Comparison of ENCODE assay signal across 19 cellular contexts in the genomic region with DNA sequence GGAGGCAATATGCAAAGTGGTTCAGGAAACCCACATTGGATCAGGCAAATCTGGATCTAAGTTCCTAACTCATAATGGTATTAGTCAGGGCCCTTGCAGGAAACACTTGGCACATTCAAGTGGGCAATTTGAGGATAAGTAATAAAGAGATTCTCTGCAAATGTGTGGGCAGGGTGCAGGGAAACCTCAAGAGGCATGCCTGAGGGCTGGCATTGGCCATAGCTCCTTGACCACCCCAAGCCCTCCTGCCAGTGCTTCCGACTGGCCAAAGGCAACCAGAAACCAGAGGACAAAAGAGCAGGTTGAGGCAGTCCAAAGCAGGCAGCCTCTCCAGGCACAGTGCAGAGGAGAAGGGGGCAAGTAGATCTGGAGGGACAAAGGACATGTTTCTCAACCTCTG.
"Had no signal": no experiment of that assay in that cellular context is flagged by ENCODE, and none has a peak within 500 bp of the region (broad histone marks: within the 10 kb centered on the region; RNA-seq: fewer than 3 reads in every experiment).

No MANE protein-coding gene starts in this region.

- H3K27me3 ChIP-seq: esophagus squamous epithelium, foreskin keratinocyte, pancreas, right lobe of liver, spleen, testis, transverse colon had no signal

- DNase-seq: cerebellar nuclear complex; effector memory CD8-positive, alpha-beta T cell; esophagus squamous epithelium; foreskin keratinocyte; immature natural killer cell; left ventricle myocardium inferior; naive thymus-derived CD8-positive, alpha-beta T cell; nucleus accumbens; pancreas; right lobe of liver; spleen; stimulated activated CD4-positive, alpha-beta T cell treated with anti-CD3 and anti-CD28 coated beads, Interleukin-15, amount 100 ng/mL, for 24 hours; stimulated activated CD4-positive, alpha-beta T cell treated with anti-CD3 and anti-CD28 coated beads, Interleukin-1b, Interleukin-23, amount 100 ng/mL, for 48 hours; stimulated activated CD4-positive, alpha-beta T cell treated with anti-CD3 and anti-CD28 coated beads, Interleukin-4, amount 100 ng/mL, for 24 hours; stimulated activated naive CD8-positive, alpha-beta T cell treated with anti-CD3 and anti-CD28 coated beads, Interleukin-15, amount 100 ng/mL, for 72 hours; testis; transverse colon had no signal

- H3K4me1 ChIP-seq: esophagus squamous epithelium, foreskin keratinocyte, left ventricle myocardium inferior, pancreas, prostate gland, right lobe of liver, spleen, testis, transverse colon had no signal

- H3K27ac ChIP-seq: epithelial cell of prostate, esophagus squamous epithelium, foreskin keratinocyte, left ventricle myocardium inferior, pancreas, prostate gland, right lobe of liver, spleen, testis, transverse colon had no signal

- H3K9me3 ChIP-seq: esophagus squamous epithelium, left ventricle myocardium inferior, pancreas, prostate gland, right lobe of liver, spleen, testis, transverse colon had no signal

- H3K36me3 ChIP-seq: esophagus squamous epithelium, left ventricle myocardium inferior, pancreas, prostate gland, right lobe of liver, spleen, transverse colon had no signal

- H3K4me3 ChIP-seq: esophagus squamous epithelium, left ventricle myocardium inferior, pancreas, prostate gland, right lobe of liver, spleen, testis, transverse colon had no signal
